In the genomic region with DNA sequence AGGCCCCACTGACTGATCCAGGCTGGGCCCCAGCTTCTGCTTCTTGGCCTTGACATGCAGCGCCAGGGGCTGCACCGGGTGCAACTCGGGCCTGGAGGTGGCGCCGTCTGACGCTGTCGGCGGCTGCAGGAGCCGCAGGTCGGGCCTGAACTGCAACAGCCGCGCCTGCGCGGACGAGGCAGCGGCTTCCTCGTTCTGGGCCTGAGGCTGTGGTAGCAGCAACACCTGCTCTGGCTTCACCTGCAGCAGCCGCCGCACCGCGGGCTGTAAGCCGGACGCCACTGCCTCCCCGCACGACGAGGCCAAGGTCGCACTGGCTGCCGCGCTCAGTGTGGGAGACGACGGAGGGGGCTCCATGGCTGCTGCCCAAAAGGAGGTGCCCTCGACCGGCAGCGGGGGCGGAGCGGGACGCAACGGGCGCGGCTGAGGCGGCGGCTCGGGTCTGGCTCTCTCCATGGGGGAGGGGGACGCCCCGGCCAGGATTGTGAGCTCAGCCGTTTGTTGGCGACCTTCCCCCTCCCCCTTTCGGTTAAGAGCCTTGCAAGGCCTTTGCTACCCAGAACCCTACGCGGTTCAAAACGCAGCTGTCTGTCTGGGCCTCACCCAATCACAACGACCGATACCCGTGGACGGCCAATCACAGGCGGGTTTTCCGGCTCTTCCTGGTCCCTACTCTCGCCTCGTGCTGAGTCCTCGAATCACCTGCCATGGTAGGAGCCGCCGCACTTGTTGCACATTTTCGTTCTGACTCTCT, we compare ENCODE assay signal across 9 cellular contexts. TPM values are rescaled to one million over a fixed set of nuclear protein-coding genes. Genes with fewer than 3 reads are reported as not detected.
DNase-seq lines count a peak whose midpoint lies in the region; ATAC-seq and TF ChIP-seq lines count a peak whose summit lies in the region.
"Had no signal": no experiment of that assay in that cellular context is flagged by ENCODE, and none has a peak within 500 bp of the region (broad histone marks: within the 10 kb centered on the region; RNA-seq: fewer than 3 reads in every experiment).

No MANE protein-coding gene starts in this region.

- no peaks in the 10 kb centered on the region for H3K79me2 ChIP-seq in GM23338 (replicated peaks; ENCODE audit: insufficient read depth)
- no peaks in the 10 kb centered on the region for H3K79me2 ChIP-seq in SU-DHL-6 (ENCODE audit: insufficient read depth, low read length)

- TF ChIP-seq CTCF in BJ (IDR thresholded peaks at IDR 0.05; ENCODE audit: insufficient read depth, low read depth, low read length), result peak; percentile 43
- peak; percentile 51 to 78 for TF ChIP-seq CTCF in GM23338 (conservative IDR thresholded peaks at IDR 0.05; ENCODE audit: low read depth in 2 of 2)
- peak; percentile 67 for TF ChIP-seq CTCF in SU-DHL-6 (IDR thresholded peaks at IDR 0.05; ENCODE audit: insufficient read depth, low read length, poor library complexity, severe bottlenecking)
- TF ChIP-seq CTCF in ascending aorta (IDR thresholded peaks at IDR 0.05), result peak in 2 of 3 experiments; percentile 17 to 39

- H3K27ac ChIP-seq in GM23338 (ENCODE audit: low read depth), result no peak overlapping the region
- H3K27ac ChIP-seq in SU-DHL-6 (ENCODE audit: low read depth, low read length), result no peak overlapping the region
- H3K27ac ChIP-seq in ascending aorta, result no peak overlapping the region

- H3K9ac ChIP-seq in SU-DHL-6 (ENCODE audit: low read length), result peak overlapping the region; percentile 29; the same call in 1 of the 2 replicates

- no peak for DNase-seq in BJ (ENCODE audit: low read depth)
- DNase-seq in GM23338 (ENCODE audit: low spot score), result peak; percentile 91
- DNase-seq in ascending aorta (ENCODE audit: low spot score in 2 of 2), result peak in 1 of 2 donors; percentile 66
- DNase-seq in iris pigment epithelial cell (ENCODE audit: low read depth), result peak; percentile 66
- peak; percentile 77 to 84 for DNase-seq in stimulated activated CD4-positive, alpha-beta T cell treated with anti-CD3 and anti-CD28 coated beads, Interleukin-4, amount 100 ng/mL, for 4 hours
- DNase-seq in NCI-H2107 treated with DMSO at 0.1 percent for 48 hours (lab: John Stamatoyannopoulos, UW; ENCODE audit: unreplicated experiment), result no peak
- no peak for DNase-seq in middle frontal gyrus (ENCODE audit: extremely low spot score, low spot score)

- no peaks in the 10 kb centered on the region; the same call in 2 of the 3 replicates for H3K4me1 Mint-ChIP-seq in GM23338

- H3K36me3 Mint-ChIP-seq in GM23338 (ENCODE audit: low read depth), result peaks cover 14% of the 10 kb centered on the region

- H3K9me2 ChIP-seq in GM23338 (ENCODE audit: insufficient read depth) (0 out of 2 replicates have a peak, but pooled peaks cover 4% of the 10 kb centered on the region), SU-DHL-6 (replicated peaks; ENCODE audit: insufficient read depth, low read length) (no peaks in the 10 kb centered on the region)

- H3K4me1 ChIP-seq in GM23338 (ENCODE audit: insufficient read depth) (no peaks in the 10 kb centered on the region), ascending aorta (no peaks in the 10 kb centered on the region)

- no peaks in the 10 kb centered on the region for H4K20me1 ChIP-seq in GM23338 (replicated peaks; ENCODE audit: insufficient read depth)
- H4K20me1 ChIP-seq in SU-DHL-6 (ENCODE audit: low read depth, low read length), result no peaks in the 10 kb centered on the region

- peaks cover 37% of the 10 kb centered on the region for H3K9me3 Mint-ChIP-seq in GM23338

- H3F3A ChIP-seq in GM23338 (replicated peaks; ENCODE audit: low read depth), result 0 out of 2 replicates have a peak, but pooled peaks cover 6% of the 10 kb centered on the region
- peaks cover 6% of the 10 kb centered on the region; the same call in 1 of the 2 replicates for H3F3A ChIP-seq in SU-DHL-6 (ENCODE audit: insufficient read depth)

- H3K4me3 ChIP-seq in BJ (ENCODE audit: low read depth, low read length) (peak overlapping the region; percentile 29), GM23338 (peak overlapping the region; percentile 55), SU-DHL-6 (ENCODE audit: insufficient read depth, low read length, poor library complexity, severe bottlenecking) (peak overlapping the region; percentile 25), ascending aorta (peak overlapping the region; percentile 53 to 59)

- intact Hi-C loops in ascending aorta (cut with DNase I), result no loop called here

- H3K27me3 Mint-ChIP-seq in GM23338 (ENCODE audit: insufficient read depth, low read depth, poor library complexity), result peaks cover 14% of the 10 kb centered on the region

- H3K27ac Mint-ChIP-seq in GM23338, result no peak overlapping the region

- H3K27me3 ChIP-seq in BJ (ENCODE audit: control insufficient read depth, insufficient read depth, low read length) (no peaks in the 10 kb centered on the region), GM23338 (ENCODE audit: insufficient read depth) (peaks cover 26% of the 10 kb centered on the region), SU-DHL-6 (ENCODE audit: low read length) (no peaks in the 10 kb centered on the region), ascending aorta (no peaks in the 10 kb centered on the region)

- H3K4me2 ChIP-seq in GM23338, result peak overlapping the region; percentile 75
- H3K4me2 ChIP-seq in SU-DHL-6 (ENCODE audit: low read depth, low read length, poor library complexity, severe bottlenecking), result peak overlapping the region; percentile 44

- H2AFZ ChIP-seq in GM23338, result peak overlapping the region; percentile 95
- peak overlapping the region; percentile 78 for H2AFZ ChIP-seq in SU-DHL-6 (ENCODE audit: low read depth, low read length, severe bottlenecking)

- peak; percentile 96 for ATAC-seq in GM23338

- no peaks in the 10 kb centered on the region for H3K36me3 ChIP-seq in BJ (ENCODE audit: control insufficient read depth, insufficient read depth, low read length)
- no peaks in the 10 kb centered on the region; the same call in 1 of the 2 replicates for H3K36me3 ChIP-seq in GM23338 (ENCODE audit: insufficient read depth)
- 0 out of 2 replicates have a peak, but pooled peaks cover 4% of the 10 kb centered on the region for H3K36me3 ChIP-seq in SU-DHL-6 (ENCODE audit: low read length)
- no peaks in the 10 kb centered on the region for H3K36me3 ChIP-seq in ascending aorta

- CTCF ChIA-PET in BJ (lab: Yijun Ruan, JAX), result interaction anchor here (0.5 to 1.5 kb wide), 3 partner anchors 9 to 63 kb away, joined by 3 to 5 read pairs (median 3); no protein-coding TSS in a partner anchor

- H3K9me3 ChIP-seq in SU-DHL-6 (ENCODE audit: insufficient read depth, low read length) (peaks cover 14% of the 10 kb centered on the region; the same call in 1 of the 2 replicates), ascending aorta (peaks cover 0 to 10% of the 10 kb centered on the region in 2 donors)

- H3K4me3 Mint-ChIP-seq in GM23338, result peak overlapping the region; percentile 61

- POLR2A ChIA-PET in BJ (lab: Charles Lee), result no interaction called here

TF ChIP-seq in GM23338, 12 proteins besides CTCF, POLR2A, EP300 and RAD21:
- TF ChIP-seq EZH2 (IDR thresholded peaks at IDR 0.05; ENCODE audit: low read depth, unreplicated experiment), result no peak
- TF ChIP-seq CREB1 (CRISPR knock-in tag; IDR thresholded peaks at IDR 0.05; ENCODE audit: low read depth), result peak; percentile 38; the same call in 1 of the 2 replicates
- TF ChIP-seq POLR2AphosphoS5 (IDR thresholded peaks at IDR 0.05; ENCODE audit: low read depth), result peak; percentile 46
TF ChIP-seq in GM23338: peak in this region for 2.

RNA-seq across cellular contexts. Expression of gene SOX30, which starts 0.4 kb away (rescaled TPM):
- polyA plus RNA-seq in BJ (2011; rRNA removed) (0.07 TPM in 2 replicates), GM23338 (2016; fragmentation: Nextera tagmentation; extraction: Ambion mirVana) (0.43 and 0.47 TPM in 2 replicates)
- 0.19 TPM in 1 of 2 replicates, not detected in the other for polyA minus RNA-seq in BJ (2011; rRNA and poly(A)+ RNA removed)
- total RNA-seq in GM23338 (2014; rRNA removed; shearing (Covaris generic)), result 1.3 and 1.4 TPM in 2 replicates
- not detected for total RNA-seq in ascending aorta

RNA-seq across cellular contexts. Expression of gene C5orf52, which starts 19.5 kb away (rescaled TPM):
- polyA plus RNA-seq in BJ (2011; rRNA removed) (not detected in 2 replicates), GM23338 (2016; fragmentation: Nextera tagmentation; extraction: Ambion mirVana) (not detected in 2 replicates)
- polyA minus RNA-seq in BJ (2011; rRNA and poly(A)+ RNA removed), result not detected in 2 replicates
- total RNA-seq in GM23338 (2014; rRNA removed; shearing (Covaris generic)), result not detected in 2 replicates
- total RNA-seq in ascending aorta, result not detected
- total RNA-seq: lower leg skin had no signal

Comparison
In these comparisons a context has a peak if more than half of its experiments do, and no peak if none do; other contexts are left out.
1. DNase-seq: peak in GM23338 (single experiment), iris pigment epithelial cell (single experiment) and stimulated activated CD4-positive, alpha-beta T cell treated with anti-CD3 and anti-CD28 coated beads, Interleukin-4, amount 100 ng/mL, for 4 hours (2 of 2); none in BJ (single experiment), NCI-H2107 treated with DMSO at 0.1 percent for 48 hours (single experiment) and middle frontal gyrus (single experiment).
2. Peak in every context shown above with its lines, with median percentiles within 50 percentile points of each other: H3K4me3 ChIP-seq and CTCF ChIP-seq.